22 cellular contexts compared by ENCODE assay signal in genomic region chr11:95567685-95568084, GRCh38.
DNase-seq lines count a peak whose midpoint lies in the region; FAIRE-seq and TF ChIP-seq lines count a peak whose summit lies in the region.
"Had no signal": no experiment of that assay in that cellular context is flagged by ENCODE, and none has a peak within 500 bp of the region (broad histone marks: within the 10 kb centered on the region; RNA-seq: fewer than 3 reads in every experiment).

No MANE protein-coding gene starts in this region.

- no peaks in the 10 kb centered on the region for H3K9me2 ChIP-seq in MM.1S (replicated peaks; ENCODE audit: insufficient read depth, low read length)

- H3K4me3 Mint-ChIP-seq in astrocyte (ENCODE audit: unreplicated experiment) = no peak overlapping the region
- H3K4me3 Mint-ChIP-seq: CD4-positive, alpha-beta memory T cell had no signal

- FAIRE-seq in astrocyte (lab: Jason Lieb, UNC) = peak; percentile 77

- H3K4me1 ChIP-seq in astrocyte (ENCODE audit: insufficient read depth, low read length) = no peaks in the 10 kb centered on the region
- H3K4me1 ChIP-seq in MM.1S (ENCODE audit: low read length) = no peaks in the 10 kb centered on the region
- H3K4me1 ChIP-seq: right lobe of liver had no signal

- H3K9ac ChIP-seq in astrocyte (ENCODE audit: low read length) (no peak overlapping the region), MM.1S (ENCODE audit: low read length) (no peak overlapping the region)

- H3K4me3 ChIP-seq in astrocyte (ENCODE audit: insufficient read depth, low read depth, low read length) (no peak overlapping the region), retinal pigment epithelial cell (ENCODE audit: low read length) (no peak overlapping the region), MM.1S (ENCODE audit: low read length) (no peak overlapping the region)
- H3K4me3 ChIP-seq: cardiac muscle cell, esophagus muscularis mucosa, lung, ovary, right lobe of liver had no signal

- H3K27me3 Mint-ChIP-seq in astrocyte (ENCODE audit: low read depth, unreplicated experiment) = no peaks in the 10 kb centered on the region
- H3K27me3 Mint-ChIP-seq: CD4-positive, alpha-beta memory T cell had no signal

- H3K9me3 ChIP-seq in astrocyte (ENCODE audit: insufficient read depth, low read depth, low read length) = peaks cover 5% of the 10 kb centered on the region
- no peaks in the 10 kb centered on the region for H3K9me3 ChIP-seq in MM.1S (replicated peaks; ENCODE audit: insufficient read depth, low read length)
- H3K9me3 ChIP-seq: ovary had no signal

- no peak overlapping the region for H3K27ac ChIP-seq in astrocyte (ENCODE audit: low read depth, low read length)
- no peak overlapping the region for H3K27ac ChIP-seq in MM.1S (ENCODE audit: low read length)
- H3K27ac ChIP-seq: cardiac muscle cell, esophagus muscularis mucosa, ovary, right lobe of liver had no signal

- no peaks in the 10 kb centered on the region for H3F3A ChIP-seq in MM.1S (ENCODE audit: insufficient read depth, low read length)

- H3K79me2 ChIP-seq in astrocyte (ENCODE audit: insufficient read depth, low read length) (no peaks in the 10 kb centered on the region), MM.1S (ENCODE audit: low read length) (no peaks in the 10 kb centered on the region)

- no peak overlapping the region for H3K27ac Mint-ChIP-seq in astrocyte (ENCODE audit: unreplicated experiment)

- H3K27me3 ChIP-seq in astrocyte (ENCODE audit: insufficient read depth, low read length) (no peaks in the 10 kb centered on the region), MM.1S (replicated peaks; ENCODE audit: insufficient read depth, low read length) (no peaks in the 10 kb centered on the region)
- H3K27me3 ChIP-seq: cardiac muscle cell, esophagus muscularis mucosa, ovary, right lobe of liver had no signal

- DNase-seq in AG20443 (ENCODE audit: low spot score) (peak; percentile 58), astrocyte (ENCODE audit: low read depth) (peak; percentile 75), fibroblast of peridontal ligament (ENCODE audit: extremely low read depth) (peak; percentile 84), retinal pigment epithelial cell (ENCODE audit: low read depth) (peak; percentile 69), HuH-7.5 (ENCODE audit: low spot score) (no peak), EL (no peak), midbrain (lab: John Stamatoyannopoulos, UW) (no peak), MM.1S (no peak)
- DNase-seq: activated naive CD4-positive, alpha-beta T cell treated with anti-CD3 and anti-CD28 coated beads, Interleukin-2, amount 50 U/mL, for 16 hours; activated T-cell treated with anti-CD3 and anti-CD28 coated beads for 4 hours; CD4-positive, alpha-beta memory T cell; hippocampal formation; islet precursor cell; NCI-H146; NCI-H2171 treated with DMSO at 0.1 percent for 48 hours; NCI-H69; ovary; right lobe of liver; stimulated activated naive CD8-positive, alpha-beta T cell treated with anti-CD3 and anti-CD28 coated beads, Interleukin-15, Interleukin-2, amounts not matched to agents 100 U/mL and 50 U/mL, for 24 hours had no signal

- H3K4me2 ChIP-seq in astrocyte (ENCODE audit: low read length) = no peak overlapping the region
- no peak overlapping the region for H3K4me2 ChIP-seq in MM.1S (ENCODE audit: low read depth, low read length)

- H3K9me3 Mint-ChIP-seq in astrocyte (ENCODE audit: unreplicated experiment) = peaks cover 17% of the 10 kb centered on the region

- H3K4me1 Mint-ChIP-seq in astrocyte (ENCODE audit: low read depth, unreplicated experiment) = peaks cover 21% of the 10 kb centered on the region

- H3K36me3 ChIP-seq in astrocyte (ENCODE audit: insufficient read depth, low read length) (no peaks in the 10 kb centered on the region), MM.1S (replicated peaks; ENCODE audit: insufficient read depth, low read length) (no peaks in the 10 kb centered on the region)
- H3K36me3 ChIP-seq: cardiac muscle cell, esophagus muscularis mucosa, ovary, right lobe of liver had no signal

- H2AFZ ChIP-seq in astrocyte (ENCODE audit: low read depth, low read length) = no peak overlapping the region
- H2AFZ ChIP-seq in MM.1S (ENCODE audit: low read length) = no peak overlapping the region

- H4K20me1 ChIP-seq in astrocyte (ENCODE audit: insufficient read depth, low read length) = no peaks in the 10 kb centered on the region
- no peaks in the 10 kb centered on the region for H4K20me1 ChIP-seq in MM.1S (ENCODE audit: insufficient read depth, low read length)

- no peaks in the 10 kb centered on the region for H3K36me3 Mint-ChIP-seq in astrocyte (ENCODE audit: low read depth, unreplicated experiment)

- no peak for TF ChIP-seq CTCF in astrocyte (IDR thresholded peaks at IDR 0.05; ENCODE audit: insufficient read depth, low read depth, low read length)
- no peak for TF ChIP-seq CTCF in retinal pigment epithelial cell (conservative IDR thresholded peaks at IDR 0.05; ENCODE audit: low read depth, low read length)
- no peak for TF ChIP-seq CTCF in MM.1S (IDR thresholded peaks at IDR 0.05; ENCODE audit: low read length)

Comparison
In these comparisons a context has a peak if more than half of its experiments do, and no peak if none do; other contexts are left out.
1. DNase-seq: peak in AG20443 (single experiment), astrocyte (single experiment), fibroblast of peridontal ligament (single experiment) and retinal pigment epithelial cell (single experiment); none in HuH-7.5 (single experiment), EL (single experiment), midbrain (single experiment) and MM.1S (single experiment).